ENCODE assay signal across 28 cellular contexts in genomic region chr5:127776477-127776876, GRCh38.
DNase-seq lines count a peak whose midpoint lies in the region; TF ChIP-seq lines count a peak whose summit lies in the region.
"Had no signal": no experiment of that assay in that cellular context is flagged by ENCODE, and none has a peak within 500 bp of the region (broad histone marks: within the 10 kb centered on the region; RNA-seq: fewer than 3 reads in every experiment).

No MANE protein-coding gene starts in this region.

- H2BK5ac ChIP-seq in neuronal stem cell (ENCODE audit: low read length): no peak overlapping the region

- H4K8ac ChIP-seq in neuronal stem cell (ENCODE audit: low read depth, low read length): no peak overlapping the region

- no peak overlapping the region for H2BK12ac ChIP-seq in neuronal stem cell (ENCODE audit: low read length)

- no peak overlapping the region for H3K18ac ChIP-seq in neuronal stem cell (ENCODE audit: low read length)

- H3K4ac ChIP-seq in neuronal stem cell (ENCODE audit: low read length): no peak overlapping the region

- H3K27me3 ChIP-seq in neuronal stem cell (ENCODE audit: control insufficient read depth in 3 of 3, insufficient read depth in 3 of 3, low read depth in 1 of 3, low read length in 3 of 3): no peaks in the 10 kb centered on the region
- H3K27me3 ChIP-seq: BE2C; BLaER1; BLaER1 treated with 17β-estradiol and CSF1 and Interleukin-3, amounts not matched to agents 10 nM and 100 nM had no signal

- no peak overlapping the region for H2AK5ac ChIP-seq in neuronal stem cell (ENCODE audit: low read depth, low read length)

- H4K91ac ChIP-seq in neuronal stem cell (ENCODE audit: low read depth, low read length, poor library complexity): no peak overlapping the region

- no peak overlapping the region for H2AFZ ChIP-seq in neuronal stem cell (ENCODE audit: low read length)

- H3K27ac ChIP-seq in HEK293 (ENCODE audit: extremely low read depth, low read depth, low read length) (no peak overlapping the region), neuronal stem cell (replicated peaks; ENCODE audit: low read length) (no peak overlapping the region)
- H3K27ac ChIP-seq: 22Rv1; A549; BLaER1; BLaER1 treated with 17β-estradiol and CSF1 and Interleukin-3, amounts not matched to agents 10 nM and 100 nM; C4-2B had no signal

- no peaks in the 10 kb centered on the region for H3K79me1 ChIP-seq in neuronal stem cell (ENCODE audit: low read depth, low read length)

- POLR2A ChIA-PET in HEK293 (lab: Yijun Ruan, JAX): no interaction called here

- H3K4me1 ChIP-seq in HEK293 (ENCODE audit: control insufficient read depth, insufficient read depth, low read length): no peaks in the 10 kb centered on the region
- H3K4me1 ChIP-seq in neuronal stem cell (ENCODE audit: control insufficient read depth in 2 of 2, insufficient read depth in 1 of 2, low read depth in 1 of 2, low read length in 2 of 2): no peaks in the 10 kb centered on the region
- H3K4me1 ChIP-seq: A549; BE2C; BLaER1; BLaER1 treated with 17β-estradiol and CSF1 and Interleukin-3, amounts not matched to agents 10 nM and 100 nM had no signal

- DNase-seq in neuronal stem cell (ENCODE audit: low spot score) (no peak), NOMO-1 treated with DMSO at 0.1 percent for 48 hours (lab: John Stamatoyannopoulos, UW; ENCODE audit: unreplicated experiment) (no peak), EL (no peak)
- DNase-seq: 8988T; ACHN; AML-193; BE2C; C1 segment of cervical spinal cord; Caco-2; Calu3; CD4-positive, alpha-beta memory T cell; CD4-positive, alpha-beta T cell; CD4-positive, CD25-positive, alpha-beta regulatory T cell; CD8-positive, alpha-beta memory T cell; CD8-positive, alpha-beta T cell; COR-L47; DMS 273 treated with DMSO at 0.1 percent for 48 hours; DMS153; DMS53; DMS79; DMS79 treated with DMSO at 0.1 percent for 48 hours; DND-41 had no signal

- H2BK15ac ChIP-seq in neuronal stem cell (ENCODE audit: low read length): no peak overlapping the region

- peak overlapping the region; percentile 21 for H3K14ac ChIP-seq in neuronal stem cell (ENCODE audit: low read length)

- no peak overlapping the region for H3K23ac ChIP-seq in neuronal stem cell (ENCODE audit: low read depth, low read length, poor library complexity)

- TF ChIP-seq CTCF in HEK293 (tag by site-specific recombination; IDR thresholded peaks at IDR 0.05): no peak

- H3K4me3 ChIP-seq in HEK293 (ENCODE audit: low read depth, low read length) (no peak overlapping the region), neuronal stem cell (ENCODE audit: low read length in 2 of 2) (no peak overlapping the region)
- H3K4me3 ChIP-seq: A549; BLaER1; BLaER1 treated with 17β-estradiol and CSF1 and Interleukin-3, amounts not matched to agents 10 nM and 100 nM had no signal

- H3K9me3 ChIP-seq in HEK293 (ENCODE audit: control insufficient read depth, insufficient read depth, low read depth, low read length) (no peaks in the 10 kb centered on the region), neuronal stem cell (replicated peaks in 1 of 2; ENCODE audit: control insufficient read depth in 2 of 2, insufficient read depth in 1 of 2, low read depth in 1 of 2, low read length in 2 of 2) (peaks cover 5 to 8% of the 10 kb centered on the region in 2 donors)
- H3K9me3 ChIP-seq: A549, BE2C had no signal

- no peak overlapping the region for H2BK120ac ChIP-seq in neuronal stem cell (ENCODE audit: low read depth, low read length)

- no peak overlapping the region for H3K9ac ChIP-seq in neuronal stem cell (ENCODE audit: low read depth, low read length, poor library complexity)
- H3K9ac ChIP-seq: BLaER1; BLaER1 treated with 17β-estradiol and CSF1 and Interleukin-3, amounts not matched to agents 10 nM and 100 nM had no signal

- no peaks in the 10 kb centered on the region for H3K36me3 ChIP-seq in HEK293 (ENCODE audit: control insufficient read depth in 2 of 2, insufficient read depth in 1 of 2, low read length in 2 of 2)
- H3K36me3 ChIP-seq in neuronal stem cell (replicated peaks in 1 of 2; ENCODE audit: control insufficient read depth in 2 of 2, insufficient read depth in 2 of 2, low read length in 2 of 2): no peaks in the 10 kb centered on the region
- H3K36me3 ChIP-seq: BE2C; BLaER1; BLaER1 treated with 17β-estradiol and CSF1 and Interleukin-3, amounts not matched to agents 10 nM and 100 nM had no signal

- H3K4me2 ChIP-seq in neuronal stem cell (ENCODE audit: insufficient read depth, low read length, poor library complexity, severe bottlenecking): no peak overlapping the region
- H3K4me2 ChIP-seq: A549; BLaER1; BLaER1 treated with 17β-estradiol and CSF1 and Interleukin-3, amounts not matched to agents 10 nM and 100 nM had no signal

- CTCF ChIA-PET in HEK293 (lab: Yijun Ruan, JAX): interaction anchor here (0.8 kb wide), 1 partner anchor 101 kb away, joined by 5 read pairs; no protein-coding TSS in a partner anchor

- WGBS in neuronal stem cell (ENCODE audit: extremely low coverage in 2 of 2, insufficient read length in 2 of 2, insufficient replicate concordance in 1 of 2), 2 donors: no CpG with 5 or more reads among the region's 4 CpGs

TF ChIP-seq in HEK293, 187 proteins besides CTCF, POLR2A, EP300 and RAD21:
- TF ChIP-seq ZBTB49 (tag by site-specific recombination; IDR thresholded peaks at IDR 0.05; ENCODE audit: low read depth) (no peak), ZNF585B (tag by site-specific recombination; IDR thresholded peaks at IDR 0.05) (peak; percentile 91), ZNF558 (tag by site-specific recombination; IDR thresholded peaks at IDR 0.05) (no peak), ELK4 (IDR thresholded peaks at IDR 0.05; ENCODE audit: borderline replicate concordance, low read depth, low read length) (no peak)
TF ChIP-seq in HEK293: peak in this region for 1.
